In genomic region chr19:52658595-52658994, GRCh38 we compare ENCODE assay signal across 15 cellular contexts.
"Had no signal": no experiment of that assay in that cellular context is flagged by ENCODE, and none has a peak within 500 bp of the region (broad histone marks: within the 10 kb centered on the region; RNA-seq: fewer than 3 reads in every experiment).

No MANE protein-coding gene starts in this region.

- H3K27ac Mint-ChIP-seq: activated naive CD4-positive, alpha-beta T cell treated with anti-CD3 and anti-CD28 coated beads for 36 hours had no signal

- H3K27me3 Mint-ChIP-seq: activated CD8-positive, alpha-beta T cell treated with anti-CD3 and anti-CD28 coated beads for 36 hours had no signal

- H3K27me3 ChIP-seq: cardiac muscle cell, esophagus muscularis mucosa, stomach had no signal

- FAIRE-seq: astrocyte had no signal

- H3K27ac ChIP-seq: cardiac muscle cell, esophagus muscularis mucosa, parathyroid adenoma, skin epidermis, stomach, thoracic aorta had no signal

- DNase-seq: activated CD8-positive, alpha-beta memory T cell treated with anti-CD3 and anti-CD28 coated beads, Interleukin-2, amount 50 U/mL, for 4 hours; activated CD8-positive, alpha-beta T cell treated with anti-CD3 and anti-CD28 coated beads for 36 hours; activated naive CD4-positive, alpha-beta T cell treated with anti-CD3 and anti-CD28 coated beads for 36 hours; glutamatergic neuron; left cardiac atrium; midbrain; stimulated activated CD4-positive, alpha-beta T cell treated with anti-CD3 and anti-CD28 coated beads, Interleukin-4, amount 100 ng/mL, for 4 hours; stomach had no signal

- H3K4me3 ChIP-seq: cardiac muscle cell, esophagus muscularis mucosa, lung, skin epidermis, stomach, thoracic aorta had no signal

- H3K9me3 ChIP-seq: esophagus muscularis mucosa, thoracic aorta had no signal

- H3K4me1 ChIP-seq: esophagus muscularis mucosa, stomach had no signal

- H3K4me3 Mint-ChIP-seq: activated CD8-positive, alpha-beta T cell treated with anti-CD3 and anti-CD28 coated beads for 36 hours; activated naive CD4-positive, alpha-beta T cell treated with anti-CD3 and anti-CD28 coated beads for 36 hours had no signal

- ATAC-seq: activated CD8-positive, alpha-beta T cell treated with anti-CD3 and anti-CD28 coated beads for 36 hours; left cardiac atrium had no signal
